Comparison of ENCODE assay signal across 14 cellular contexts in the genomic region with DNA sequence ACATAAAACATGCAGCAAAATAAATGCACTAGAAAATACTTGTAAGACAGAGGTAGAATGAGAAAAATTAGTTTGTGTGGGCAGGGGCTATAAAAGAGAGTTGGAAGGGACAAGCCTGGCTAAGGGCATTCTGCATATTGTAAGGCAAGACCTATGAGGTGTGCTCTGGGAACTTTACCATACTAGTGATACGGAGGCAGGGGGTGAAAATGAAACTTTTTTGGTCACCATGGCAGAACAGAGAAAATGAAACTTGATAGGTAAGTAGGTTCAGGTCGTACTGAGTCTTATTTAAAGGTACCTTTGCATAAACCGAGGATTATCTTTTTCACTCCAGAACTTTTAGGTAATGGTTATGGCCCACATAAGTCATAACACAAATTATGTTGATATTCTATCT.
DNase-seq lines count a peak whose midpoint lies in the region; ATAC-seq, FAIRE-seq and TF ChIP-seq lines count a peak whose summit lies in the region.
"Had no signal": no experiment of that assay in that cellular context is flagged by ENCODE, and none has a peak within 500 bp of the region (broad histone marks: within the 10 kb centered on the region; RNA-seq: fewer than 3 reads in every experiment).

No MANE protein-coding gene starts in this region.

- H3K4me3 ChIP-seq in coronary artery = peak overlapping the region; percentile 29
- H3K4me3 ChIP-seq in psoas muscle = no peak overlapping the region
- H3K4me3 ChIP-seq in small intestine (ENCODE audit: low read depth in 1 of 2, low read length in 2 of 2) = no peak overlapping the region
- H3K4me3 ChIP-seq: esophagus squamous epithelium, GM23248 had no signal

- DNase-seq in activated CD4-positive, alpha-beta T cell treated with anti-CD3 and anti-CD28 coated beads for 36 hours = no peak
- no peak for DNase-seq in activated CD4-positive, alpha-beta T cell treated with anti-CD3 and anti-CD28 coated beads, Interleukin-2, amount 50 U/mL, for 48 hours
- DNase-seq in coronary artery (ENCODE audit: low spot score) (no peak), psoas muscle (no peak), HEK293T (ENCODE audit: extremely low spot score) (no peak), small intestine (no peak)
- DNase-seq: 8988T; activated CD4-positive, CD25-positive, alpha-beta regulatory T cell treated with anti-CD3 and anti-CD28 coated beads, Interleukin-2, amount 50 U/mL, for 72 hours; esophagus squamous epithelium; GM23248; Right ventricle myocardium superior; stimulated activated CD8-positive, alpha-beta memory T cell treated with anti-CD3 and anti-CD28 coated beads, Interleukin-4, amount 100 ng/mL, for 48 hours had no signal

- H3K9me3 Mint-ChIP-seq in activated CD4-positive, alpha-beta T cell treated with anti-CD3 and anti-CD28 coated beads for 36 hours (ENCODE audit: low read depth) = no peaks in the 10 kb centered on the region

- H3K27ac ChIP-seq in coronary artery = no peak overlapping the region
- no peak overlapping the region for H3K27ac ChIP-seq in psoas muscle
- H3K27ac ChIP-seq in small intestine (ENCODE audit: low read depth in 1 of 2, low read length in 1 of 2) = no peak overlapping the region
- H3K27ac ChIP-seq: esophagus squamous epithelium, GM23248 had no signal

- no peak overlapping the region for H3K4me3 Mint-ChIP-seq in activated CD4-positive, alpha-beta T cell treated with anti-CD3 and anti-CD28 coated beads for 36 hours

- H3K4me1 ChIP-seq in psoas muscle (no peaks in the 10 kb centered on the region), small intestine (ENCODE audit: control insufficient read depth in 2 of 2, insufficient read depth in 1 of 2, low read depth in 1 of 2, low read length in 1 of 2) (no peaks in the 10 kb centered on the region)
- H3K4me1 ChIP-seq: esophagus squamous epithelium had no signal

- H3K9me3 ChIP-seq in psoas muscle = no peaks in the 10 kb centered on the region
- no peaks in the 10 kb centered on the region for H3K9me3 ChIP-seq in small intestine (ENCODE audit: control insufficient read depth, low read depth)
- H3K9me3 ChIP-seq: esophagus squamous epithelium had no signal

- 59 to 77% (median 65%) methylated on average over 3 of the region's 3 CpGs for WGBS in psoas muscle, 3 donors
- WGBS in small intestine, 3 donors = 59 to 68% (median 68%) methylated on average over 3 of the region's 3 CpGs

- H3K4me1 Mint-ChIP-seq in activated CD4-positive, alpha-beta T cell treated with anti-CD3 and anti-CD28 coated beads for 36 hours = peaks cover 16% of the 10 kb centered on the region

- peak; percentile 71 for ATAC-seq in activated CD4-positive, alpha-beta T cell treated with anti-CD3 and anti-CD28 coated beads for 36 hours
- ATAC-seq in GM21447 (IDR thresholded peaks at IDR 0.05; ENCODE audit: unreplicated experiment) = peak; percentile 65
- ATAC-seq in HG03103 (IDR thresholded peaks at IDR 0.05; ENCODE audit: low read depth, unreplicated experiment) = peak; percentile 91
- no peak for ATAC-seq in psoas muscle

- H3K27ac Mint-ChIP-seq in activated CD4-positive, alpha-beta T cell treated with anti-CD3 and anti-CD28 coated beads for 36 hours = no peak overlapping the region

- CTCF ChIA-PET in activated CD4-positive, alpha-beta T cell treated with anti-CD3 and anti-CD28 coated beads for 36 hours (lab: Charles Lee) = interaction anchor here (3.3 kb wide), 1 partner anchor 120 kb away, joined by 14 read pairs; no protein-coding TSS in a partner anchor
- CTCF ChIA-PET in HEK293T (lab: Yijun Ruan, JAX) = no interaction called here

- intact Hi-C loops in activated CD4-positive, alpha-beta T cell treated with anti-CD3 and anti-CD28 coated beads for 36 hours (cut with DNase I, micrococcal nuclease) = no loop called here
- intact Hi-C loops in psoas muscle (cut with DNase I) = no loop called here

- H3K27me3 Mint-ChIP-seq in activated CD4-positive, alpha-beta T cell treated with anti-CD3 and anti-CD28 coated beads for 36 hours = no peaks in the 10 kb centered on the region

- no peak for TF ChIP-seq CTCF in coronary artery (IDR thresholded peaks at IDR 0.05)
- TF ChIP-seq CTCF in psoas muscle (IDR thresholded peaks at IDR 0.05) = no peak

- H3K27me3 ChIP-seq in psoas muscle (ENCODE audit: insufficient read depth in 3 of 3, low read length in 2 of 3) = no peaks in the 10 kb centered on the region
- H3K27me3 ChIP-seq in small intestine (ENCODE audit: control insufficient read depth in 2 of 2, insufficient read depth in 2 of 2, low read length in 2 of 2) = no peaks in the 10 kb centered on the region
- H3K27me3 ChIP-seq: esophagus squamous epithelium had no signal

- H3K36me3 ChIP-seq in psoas muscle (ENCODE audit: insufficient read depth in 1 of 2, low read depth in 1 of 2) (peaks cover 7 to 99% of the 10 kb centered on the region in 2 donors), small intestine (ENCODE audit: control insufficient read depth in 2 of 2, insufficient read depth in 2 of 2, low read length in 2 of 2) (peaks cover 12 to 17% of the 10 kb centered on the region in 2 donors)

- FAIRE-seq in small intestine (lab: Jason Lieb, UNC) = no peak

- POLR2A ChIA-PET in activated CD4-positive, alpha-beta T cell treated with anti-CD3 and anti-CD28 coated beads for 36 hours (lab: Charles Lee) = no interaction called here
- POLR2A ChIA-PET in HEK293T (lab: Yijun Ruan, JAX) = no interaction called here

- H3K36me3 Mint-ChIP-seq in activated CD4-positive, alpha-beta T cell treated with anti-CD3 and anti-CD28 coated beads for 36 hours (ENCODE audit: low read depth) = peaks cover 31% of the 10 kb centered on the region

TF ChIP-seq in HEK293T, 16 proteins besides CTCF, POLR2A, EP300 and RAD21:
- no peak for TF ChIP-seq ZNF384 (IDR thresholded peaks at IDR 0.05)
- no peak for TF ChIP-seq SP1 (IDR thresholded peaks at IDR 0.05)
- no peak for TF ChIP-seq ELF4 (IDR thresholded peaks at IDR 0.05)
- TF ChIP-seq NFRKB (IDR thresholded peaks at IDR 0.05) = no peak
- TF ChIP-seq, protein P1, sequence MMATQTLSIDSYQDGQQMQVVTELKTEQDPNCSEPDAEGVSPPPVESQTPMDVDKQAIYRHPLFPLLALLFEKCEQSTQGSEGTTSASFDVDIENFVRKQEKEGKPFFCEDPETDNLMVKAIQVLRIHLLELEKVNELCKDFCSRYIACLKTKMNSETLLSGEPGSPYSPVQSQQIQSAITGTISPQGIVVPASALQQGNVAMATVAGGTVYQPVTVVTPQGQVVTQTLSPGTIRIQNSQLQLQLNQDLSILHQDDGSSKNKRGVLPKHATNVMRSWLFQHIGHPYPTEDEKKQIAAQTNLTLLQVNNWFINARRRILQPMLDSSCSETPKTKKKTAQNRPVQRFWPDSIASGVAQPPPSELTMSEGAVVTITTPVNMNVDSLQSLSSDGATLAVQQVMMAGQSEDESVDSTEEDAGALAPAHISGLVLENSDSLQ (IDR thresholded peaks at IDR 0.05) = no peak
- no peak for TF ChIP-seq CTBP1 (IDR thresholded peaks at IDR 0.05; ENCODE audit: borderline replicate concordance)
- TF ChIP-seq TARDBP (IDR thresholded peaks at IDR 0.05) = no peak
- TF ChIP-seq SUZ12 (IDR thresholded peaks at IDR 0.05) = no peak
- no peak for TF ChIP-seq LEF1 (IDR thresholded peaks at IDR 0.05; ENCODE audit: borderline replicate concordance)
- TF ChIP-seq FOXK2 (IDR thresholded peaks at IDR 0.05) = no peak

Comparison
In these comparisons a context has a peak if more than half of its experiments do, and no peak if none do; other contexts are left out.
1. ATAC-seq: peak in activated CD4-positive, alpha-beta T cell treated with anti-CD3 and anti-CD28 coated beads for 36 hours (single experiment), GM21447 (single experiment) and HG03103 (single experiment); none in psoas muscle (0 of 4).